Comparison of ENCODE assay signal across 8 cellular contexts in genomic region chr9:125374443-125375309, GRCh38.
DNase-seq lines count a peak whose midpoint lies in the region; ATAC-seq, FAIRE-seq and TF ChIP-seq lines count a peak whose summit lies in the region.

No MANE protein-coding gene starts in this region.

- no TSS peak for BruUV-seq in OCI-LY7 (replicated peaks; lab: Mats Ljungman, UMichigan)

- no peak overlapping the region for H3K27ac ChIP-seq in OCI-LY7 (ENCODE audit: low read depth, low read length, poor library complexity, severe bottlenecking)

- H3K4me3 ChIP-seq in OCI-LY7 (ENCODE audit: low read depth, low read length, poor library complexity, severe bottlenecking): peak overlapping the region; percentile 13

- H3K36me3 ChIP-seq in OCI-LY7 (ENCODE audit: insufficient read depth, low read length): no peaks in the 10 kb centered on the region

- peak; percentile 80 to 96 (median 95) for ATAC-seq in natural killer cell
- ATAC-seq in HG02885 (IDR thresholded peaks at IDR 0.05; ENCODE audit: poor library complexity, unreplicated experiment): no peak

- DNase-seq in GM03348 (ENCODE audit: low spot score): peak; percentile 93
- peak; percentile 83 for DNase-seq in HTR-8/SVneo (ENCODE audit: insufficient read length, low spot score)
- peak; percentile 87 for DNase-seq in OCI-LY7 (ENCODE audit: low spot score)
- DNase-seq in activated T-cell treated with anti-CD3 and anti-CD28 coated beads for 48 hours (ENCODE audit: low read depth): peak; percentile 63
- DNase-seq in fibroblast of gingiva (ENCODE audit: low read depth): peak; percentile 63
- DNase-seq in natural killer cell: peak; percentile 41
- peak; percentile 11 to 49 for DNase-seq in stimulated activated CD8-positive, alpha-beta memory T cell treated with anti-CD3 and anti-CD28 coated beads, Interleukin-7, amount 100 ng/mL, for 48 hours (ENCODE audit: extremely low read depth in 1 of 2, low read depth in 1 of 2)

- POLR2A ChIA-PET in OCI-LY7 (lab: Charles Lee): interaction anchor here (1.2 kb wide), 1 partner anchor 11 kb away, joined by 3 read pairs; no protein-coding TSS in a partner anchor

- no peaks in the 10 kb centered on the region for H3K36me3 Mint-ChIP-seq in natural killer cell

- no peaks in the 10 kb centered on the region for H3K79me2 ChIP-seq in OCI-LY7 (ENCODE audit: insufficient read depth, low read depth, low read length)

- no peaks in the 10 kb centered on the region for H3K27me3 Mint-ChIP-seq in natural killer cell (ENCODE audit: low read depth in 2 of 2)

- TF ChIP-seq CTCF in OCI-LY7 (conservative IDR thresholded peaks at IDR 0.05; ENCODE audit: low read length): peak; percentile 89
- TF ChIP-seq CTCF in natural killer cell (IDR thresholded peaks at IDR 0.05): peak; percentile 43

- CTCF ChIA-PET in OCI-LY7 (lab: Charles Lee; ENCODE audit: unreplicated experiment): no interaction called here

- peak overlapping the region; percentile 57 for H3K4me2 ChIP-seq in OCI-LY7 (ENCODE audit: low read length)

- H3K4me3 Mint-ChIP-seq in natural killer cell: peak overlapping the region; percentile 28

- no peaks in the 10 kb centered on the region for H3K9me3 ChIP-seq in OCI-LY7 (ENCODE audit: low read length)

- H3K4me1 ChIP-seq in OCI-LY7 (ENCODE audit: insufficient read depth, low read length, poor library complexity, severe bottlenecking): peaks cover 7% of the 10 kb centered on the region

- H3K27ac Mint-ChIP-seq in natural killer cell: peak overlapping the region in 1 of 2 donors; percentile 16

- intact Hi-C loops in OCI-LY7 (cut with micrococcal nuclease; ENCODE audit: unreplicated experiment): loop anchor here (1.0 to 10.0 kb wide), 7 partner anchors 118 to 760 kb away; partner anchors contain the start of genes HSPA5, NR6A1, SCAI and WDR38
- intact Hi-C loops in natural killer cell (cut with micrococcal nuclease): loop anchor here (2.0 kb wide), 1 partner anchor 600 kb away; no protein-coding TSS in a partner anchor

- no peaks in the 10 kb centered on the region for H4K20me1 ChIP-seq in OCI-LY7 (ENCODE audit: insufficient read depth, low read length)

- no peak for FAIRE-seq in HTR-8/SVneo (lab: Jason Lieb, UNC)

- 0 out of 2 replicates have a peak overlapping the region, but pooled peaks have one; percentile 27 for H2AFZ ChIP-seq in OCI-LY7 (ENCODE audit: low read length)

- H3K9me3 Mint-ChIP-seq in natural killer cell: no peaks in the 10 kb centered on the region

- no peaks in the 10 kb centered on the region for H3K9me2 ChIP-seq in OCI-LY7 (ENCODE audit: insufficient read depth, low read length)

- peaks cover 0 to 9% of the 10 kb centered on the region in 2 donors for H3K4me1 Mint-ChIP-seq in natural killer cell

Comparison
In these comparisons a context has a peak if more than half of its experiments do, and no peak if none do; other contexts are left out.
1. DNase-seq: peak in every context shown above with its lines; median percentile 93 in GM03348; 87 in OCI-LY7; 83 in HTR-8/SVneo; 63 in activated T-cell treated with anti-CD3 and anti-CD28 coated beads for 48 hours; 63 in fibroblast of gingiva; 41 in natural killer cell; 30 in stimulated activated CD8-positive, alpha-beta memory T cell treated with anti-CD3 and anti-CD28 coated beads, Interleukin-7, amount 100 ng/mL, for 48 hours.